In genomic region chr3:168714609-168715240, GRCh38 we compare ENCODE assay signal across 14 cellular contexts.
DNase-seq lines count a peak whose midpoint lies in the region; ATAC-seq and TF ChIP-seq lines count a peak whose summit lies in the region.
"Had no signal": no experiment of that assay in that cellular context is flagged by ENCODE, and none has a peak within 500 bp of the region (broad histone marks: within the 10 kb centered on the region; RNA-seq: fewer than 3 reads in every experiment).

No MANE protein-coding gene starts in this region.

- no peaks in the 10 kb centered on the region for H3K9me3 ChIP-seq in colonic mucosa
- H3K9me3 ChIP-seq: BLaER1 had no signal

- no peak overlapping the region for H3K9ac ChIP-seq in colonic mucosa (ENCODE audit: low read depth in 2 of 2, low read length in 2 of 2)
- H3K9ac ChIP-seq: BLaER1 had no signal

- intact Hi-C loops in colonic mucosa (cut with DNase I), result no loop called here

- ATAC-seq in GM18520 (IDR thresholded peaks at IDR 0.05; ENCODE audit: unreplicated experiment) (peak; percentile 99), GM21390 (IDR thresholded peaks at IDR 0.05; ENCODE audit: unreplicated experiment) (peak; percentile 99), HG02973 (IDR thresholded peaks at IDR 0.05; ENCODE audit: unreplicated experiment) (peak; percentile 94), HG03575 (IDR thresholded peaks at IDR 0.05; ENCODE audit: extremely low read depth, insufficient number of reproducible peaks, low FRiP score, unreplicated experiment) (peak; percentile 93)
- ATAC-seq: stimulated activated effector memory CD8-positive, alpha-beta T cell treated with anti-CD3 and anti-CD28 coated beads, Interleukin-12 subunit alpha, Interleukin-12 subunit beta, amount 100 ng/mL, for 72 hours had no signal

- no peak for DNase-seq in colonic mucosa
- DNase-seq in AG20443 (ENCODE audit: low spot score), result no peak
- DNase-seq in activated naive CD4-positive, alpha-beta T cell (lab: John Stamatoyannopoulos, UW), result no peak
- DNase-seq in caudate nucleus (lab: John Stamatoyannopoulos, UW), result no peak
- DNase-seq: activated CD4-positive, alpha-beta T cell treated with anti-CD3 and anti-CD28 coated beads, Interleukin-2, amount 50 U/mL, for 48 hours; activated naive CD4-positive, alpha-beta T cell treated with anti-CD3 and anti-CD28 coated beads, Interleukin-2, amount 50 U/mL, for 16 hours; NCI-H526 treated with DMSO at 0.1 percent for 48 hours had no signal

- no peaks in the 10 kb centered on the region for H3K4me1 ChIP-seq in colonic mucosa
- H3K4me1 ChIP-seq: BLaER1 had no signal

- no peak for TF ChIP-seq CTCF in colonic mucosa (IDR thresholded peaks at IDR 0.05)

- no peaks in the 10 kb centered on the region for H3K27me3 ChIP-seq in colonic mucosa
- H3K27me3 ChIP-seq: BLaER1 had no signal

- H3K27ac ChIP-seq in colonic mucosa (no peak overlapping the region), caudate nucleus (ENCODE audit: low read depth, low read length) (no peak overlapping the region)
- H3K27ac ChIP-seq: BLaER1, SK-N-MC had no signal

- no peak overlapping the region for H3K4me3 ChIP-seq in colonic mucosa
- H3K4me3 ChIP-seq: BLaER1, SK-N-MC had no signal

- H3K36me3 ChIP-seq in colonic mucosa, result no peaks in the 10 kb centered on the region
- H3K36me3 ChIP-seq: BLaER1 had no signal
